In genomic region chr1:54416435-54416834, GRCh38 we compare ENCODE assay signal across 21 cellular contexts. TPM values are rescaled to one million over a fixed set of nuclear protein-coding genes. Genes with fewer than 3 reads are reported as not detected.
DNase-seq lines count a peak whose midpoint lies in the region; ATAC-seq, FAIRE-seq and TF ChIP-seq lines count a peak whose summit lies in the region.
"Had no signal": no experiment of that assay in that cellular context is flagged by ENCODE, and none has a peak within 500 bp of the region (broad histone marks: within the 10 kb centered on the region; RNA-seq: fewer than 3 reads in every experiment).

No MANE protein-coding gene starts in this region.

- H3K9me3 ChIP-seq in left ventricle myocardium inferior (replicated peaks) (no peaks in the 10 kb centered on the region), left lung (no peaks in the 10 kb centered on the region), small intestine (ENCODE audit: control insufficient read depth, low read depth) (no peaks in the 10 kb centered on the region)

- H3K4me1 ChIP-seq in left ventricle myocardium inferior (peaks cover 16% of the 10 kb centered on the region), left lung (peaks cover 0 to 10% of the 10 kb centered on the region in 2 donors), small intestine (ENCODE audit: control insufficient read depth in 2 of 2, insufficient read depth in 1 of 2, low read depth in 1 of 2, low read length in 1 of 2) (no peaks in the 10 kb centered on the region)

- intact Hi-C loops in Right ventricle myocardium superior (cut with DNase I), result no loop called here
- intact Hi-C loops in left ventricle myocardium inferior (cut with micrococcal nuclease), result no loop called here
- intact Hi-C loops in left lung (cut with DNase I), result no loop called here

- TF ChIP-seq CTCF in left ventricle myocardium inferior (IDR thresholded peaks at IDR 0.05; ENCODE audit: borderline replicate concordance) (no peak), left lung (IDR thresholded peaks at IDR 0.05) (no peak)

- peaks cover 5% of the 10 kb centered on the region for H3K27me3 ChIP-seq in left ventricle myocardium inferior (ENCODE audit: low read depth)
- H3K27me3 ChIP-seq in left lung, result no peaks in the 10 kb centered on the region
- no peaks in the 10 kb centered on the region for H3K27me3 ChIP-seq in small intestine (ENCODE audit: control insufficient read depth in 2 of 2, insufficient read depth in 2 of 2, low read length in 2 of 2)

- peak; percentile 22 for ATAC-seq in Right ventricle myocardium superior (ENCODE audit: poor library complexity)
- peak; percentile 73 for ATAC-seq in left lung

- no peak for FAIRE-seq in small intestine (lab: Jason Lieb, UNC)
- FAIRE-seq: GM12892 had no signal

- H3K27ac ChIP-seq in left ventricle myocardium inferior (replicated peaks) (no peak overlapping the region), left lung (no peak overlapping the region), small intestine (ENCODE audit: low read depth in 1 of 2, low read length in 1 of 2) (no peak overlapping the region)
- H3K27ac ChIP-seq: PC-9, RWPE1, SK-N-MC had no signal

- H3K4me3 ChIP-seq in left ventricle myocardium inferior (no peak overlapping the region), left lung (no peak overlapping the region), small intestine (ENCODE audit: low read depth in 1 of 2, low read length in 2 of 2) (no peak overlapping the region)
- H3K4me3 ChIP-seq: PC-9, SK-N-MC had no signal

- no peaks in the 10 kb centered on the region for H3K36me3 ChIP-seq in left ventricle myocardium inferior
- H3K36me3 ChIP-seq in left lung, result no peaks in the 10 kb centered on the region
- H3K36me3 ChIP-seq in small intestine (ENCODE audit: control insufficient read depth in 2 of 2, insufficient read depth in 2 of 2, low read length in 2 of 2), result no peaks in the 10 kb centered on the region

- 41 to 63% (median 43%) methylated on average over 8 of the region's 8 CpGs for WGBS in small intestine, 3 donors

- DNase-seq in Right ventricle myocardium superior (no peak), left ventricle myocardium inferior (no peak), left lung (no peak), small intestine (peak; percentile 81), 8988T (no peak), NCI-H446 treated with DMSO at 0.1 percent for 48 hours (lab: John Stamatoyannopoulos, UW) (no peak), RPMI8226 (no peak)
- DNase-seq: CD4-positive, CD25-positive, alpha-beta regulatory T cell; DMS153; GOT3; HCEC 1CT; NCI-H1105 treated with DMSO at 0.1 percent for 48 hours; NCI-H146; NCI-H1930; NCI-H2107; NCI-H526 treated with DMSO at 0.1 percent for 48 hours; PC-9; SIG-M5 had no signal

RNA-seq across cellular contexts. Expression of gene SSBP3, which starts 10.2 kb away (rescaled TPM):
- 49.1 TPM for total RNA-seq in Right ventricle myocardium superior
- 57.7 TPM for total RNA-seq in left ventricle myocardium inferior
- total RNA-seq in left lung, result 10 to 100 TPM; 33.0 to 35.2 TPM
- 10 to 100 TPM; 24.2 to 38.7 (median 25.7) TPM for polyA plus RNA-seq in small intestine
